ENCODE assay signal across 8 cellular contexts in the genomic region with DNA sequence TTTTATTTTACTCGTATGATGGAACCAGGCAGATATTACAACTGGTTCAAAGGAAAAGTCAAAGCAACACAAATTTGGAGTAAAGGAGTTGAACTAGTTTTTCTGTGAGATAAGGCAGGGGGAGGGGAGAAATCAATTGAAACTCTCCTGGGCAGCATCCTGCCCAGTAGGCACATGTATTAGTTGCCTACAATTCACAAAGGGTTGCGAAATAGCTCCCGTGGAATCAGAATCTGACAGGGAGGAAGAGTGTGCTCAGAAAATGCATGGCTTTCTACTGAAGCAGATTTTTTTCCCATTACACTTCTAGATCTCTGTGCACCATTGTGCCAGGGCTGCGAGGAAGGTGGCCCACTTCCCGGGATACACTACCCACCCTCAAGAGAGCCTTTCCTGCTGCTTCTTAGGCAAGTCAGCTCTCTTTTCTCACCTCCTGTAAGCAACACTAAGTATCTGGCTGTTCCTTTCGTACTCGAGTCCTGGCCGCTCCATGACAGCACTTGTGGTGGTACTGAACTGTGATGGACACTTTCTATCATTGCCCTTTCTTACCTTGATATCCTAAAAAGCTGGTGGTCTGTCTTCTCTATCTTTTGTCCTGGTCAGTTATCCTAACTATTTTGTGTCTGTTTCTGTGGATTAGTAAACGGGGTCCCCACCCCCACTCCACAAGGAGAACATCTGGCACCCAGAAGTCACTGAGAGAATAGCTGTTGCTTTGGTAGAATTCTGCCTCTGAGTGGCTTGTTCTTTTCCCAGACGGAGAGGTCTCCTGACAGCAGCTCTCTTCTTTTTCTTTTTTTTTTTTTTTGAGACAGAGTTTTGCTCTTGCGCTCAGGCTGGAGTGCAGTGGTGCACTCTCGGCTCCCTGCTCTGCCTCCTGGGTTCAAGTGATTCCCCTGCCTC.
DNase-seq lines count a peak whose midpoint lies in the region; ATAC-seq and TF ChIP-seq lines count a peak whose summit lies in the region.

No MANE protein-coding gene starts in this region.

- no peak for DNase-seq in activated B cell treated with CpG ODN at 0.5 μM for 24 hours
- DNase-seq in naive B cell = no peak
- no peak for DNase-seq in inferior parietal cortex (ENCODE audit: extremely low spot score)
- no peak for DNase-seq in activated effector memory CD4-positive, alpha-beta T cell treated with Interleukin-2 at 50 U/mL for 16 hours
- no peak for DNase-seq in adrenal gland
- no peak for DNase-seq in ACHN

- no peaks in the 10 kb centered on the region for H3K4me1 ChIP-seq in adrenal gland (replicated peaks in 1 of 2)

- no peak for TF ChIP-seq CTCF in activated B cell treated with CpG ODN at 0.5 μM for 24 hours (IDR thresholded peaks at IDR 0.05)
- TF ChIP-seq CTCF in adrenal gland (IDR thresholded peaks at IDR 0.05) = no peak

- H3K9me3 Mint-ChIP-seq in activated B cell treated with CpG ODN at 0.5 μM for 24 hours = no peaks in the 10 kb centered on the region
- peaks cover 0 to 2% (median 0%) of the 10 kb centered on the region in 7 donors for H3K9me3 Mint-ChIP-seq in naive B cell

- no peak overlapping the region for H3K4me3 ChIP-seq in adrenal gland

- no peaks in the 10 kb centered on the region for H3K9me3 ChIP-seq in adrenal gland (replicated peaks in 1 of 3)

- peaks cover 0 to 7% of the 10 kb centered on the region in 2 donors for H3K36me3 ChIP-seq in adrenal gland (replicated peaks in 1 of 2)

- in situ Hi-C loops in ACHN (cut with HindIII; ENCODE audit: low pct_ligation_motif_present, low pct_unique_long_range_greater_than_20kb, low sequenced_read_pairs) = no loop called here

- CTCF ChIA-PET in activated B cell treated with CpG ODN at 0.5 μM for 24 hours (lab: Charles Lee) = interaction anchor here (0.6 to 6.4 kb wide), 8 partner anchors 20 to 215 kb away, joined by 3 to 37 read pairs (median 4); partner anchors contain the start of gene RPL39L

- TF ChIP-seq POLR2A in adrenal gland (IDR thresholded peaks at IDR 0.05) = no peak

- intact Hi-C loops in activated B cell treated with CpG ODN at 0.5 μM for 24 hours (cut with micrococcal nuclease) = loop anchor here (1.0 to 5.0 kb wide), 8 partner anchors 8 to 134 kb away; partner anchors contain the start of gene ST6GAL1
- intact Hi-C loops in adrenal gland (cut with DNase I) = no loop called here

- peaks cover 97% of the 10 kb centered on the region for H3K4me1 Mint-ChIP-seq in activated B cell treated with CpG ODN at 0.5 μM for 24 hours
- peaks cover 66 to 89% (median 89%) of the 10 kb centered on the region in 3 donors for H3K4me1 Mint-ChIP-seq in naive B cell

- POLR2A ChIA-PET in activated B cell treated with CpG ODN at 0.5 μM for 24 hours (lab: Charles Lee) = interaction anchor here (0.5 to 5.4 kb wide), 25 partner anchors 7 to 1633 kb away, joined by 3 to 80 read pairs (median 5); partner anchors contain the start of genes EIF4A2, RPL39L and ST6GAL1

- no peaks in the 10 kb centered on the region for H3K27me3 ChIP-seq in adrenal gland

- H3K27me3 Mint-ChIP-seq in activated B cell treated with CpG ODN at 0.5 μM for 24 hours (no peaks in the 10 kb centered on the region), naive B cell (no peaks in the 10 kb centered on the region)

- H3K36me3 Mint-ChIP-seq in activated B cell treated with CpG ODN at 0.5 μM for 24 hours (ENCODE audit: low read depth) (peaks cover 93% of the 10 kb centered on the region), naive B cell (peaks cover 27 to 49% of the 10 kb centered on the region in 2 donors)

- H3K4me3 Mint-ChIP-seq in activated B cell treated with CpG ODN at 0.5 μM for 24 hours = peak overlapping the region; percentile 58
- peak overlapping the region; percentile 45 to 93 (median 88) for H3K4me3 Mint-ChIP-seq in naive B cell

- H3K27ac ChIP-seq in adrenal gland = no peak overlapping the region

- ATAC-seq in GM18867 (IDR thresholded peaks at IDR 0.05; ENCODE audit: unreplicated experiment) = peak; percentile 14
- ATAC-seq in HG02759 (IDR thresholded peaks at IDR 0.05; ENCODE audit: unreplicated experiment) = peak; percentile 2
- no peak for ATAC-seq in activated B cell treated with CpG ODN at 0.5 μM for 24 hours (ENCODE audit: low read depth)
- ATAC-seq in naive B cell (ENCODE audit: low read depth in 2 of 2) = no peak

- WGBS in adrenal gland, 4 donors = 77 to 83% (median 77%) methylated on average over 12 of the region's 12 CpGs

- H3K27ac Mint-ChIP-seq in activated B cell treated with CpG ODN at 0.5 μM for 24 hours = peak overlapping the region; percentile 92
- peak overlapping the region; percentile 92 to 100 (median 100) for H3K27ac Mint-ChIP-seq in naive B cell

Comparison
In these comparisons a context has a peak if more than half of its experiments do, and no peak if none do; other contexts are left out.
1. ATAC-seq: peak in GM18867 (single experiment) and HG02759 (single experiment); none in activated B cell treated with CpG ODN at 0.5 μM for 24 hours (single experiment) and naive B cell (0 of 2).